Comparison of ENCODE assay signal across 26 cellular contexts in the genomic region with DNA sequence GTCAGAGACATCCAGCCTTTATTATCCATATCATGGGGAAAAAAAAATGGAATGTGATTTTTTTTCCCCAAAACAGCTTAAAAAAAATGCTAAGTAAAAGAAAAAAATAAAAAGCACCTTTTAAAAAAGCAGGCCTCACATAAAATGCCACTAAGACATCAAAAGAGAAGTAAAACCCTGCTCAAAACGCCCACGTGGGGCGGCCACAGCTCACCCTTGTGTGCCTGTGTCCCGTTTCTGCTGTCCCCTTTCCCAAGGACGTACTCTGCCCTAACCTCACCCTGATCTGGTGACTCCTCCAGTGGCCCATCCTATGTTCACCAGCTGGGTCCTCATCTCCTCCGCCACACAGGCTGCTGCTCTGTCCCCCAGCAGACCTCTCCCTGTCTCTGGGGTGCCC.
"Had no signal": no experiment of that assay in that cellular context is flagged by ENCODE, and none has a peak within 500 bp of the region (broad histone marks: within the 10 kb centered on the region; RNA-seq: fewer than 3 reads in every experiment).

No MANE protein-coding gene starts in this region.

- H3K4me3 Mint-ChIP-seq: activated CD4-positive, alpha-beta memory T cell treated with anti-CD3 and anti-CD28 coated beads for 36 hours; activated CD4-positive, alpha-beta T cell treated with anti-CD3 and anti-CD28 coated beads, Interleukin-2, amount 10 ng/mL, durations not matched to agents 7 days and 5 days; activated naive CD8-positive, alpha-beta T cell treated with anti-CD3 and anti-CD28 coated beads, Interleukin-2, amount 50 U/mL, for 24 hours; activated T-cell treated with anti-CD3 and anti-CD28 coated beads, Interleukin-2, amount 50 U/mL, for 4 hours had no signal

- H3K9me3 ChIP-seq: SJCRH30, SK-N-SH had no signal

- DNase-seq: activated CD4-positive, alpha-beta memory T cell treated with anti-CD3 and anti-CD28 coated beads for 36 hours; activated CD4-positive, alpha-beta T cell treated with anti-CD3 and anti-CD28 coated beads, Interleukin-2, amount 10 ng/mL, durations not matched to agents 7 days and 5 days; activated CD4-positive, CD25-positive, alpha-beta regulatory T cell; activated effector memory CD4-positive, alpha-beta T cell treated with anti-CD3 and anti-CD28 coated beads, Interleukin-2, amount 50 U/mL, for 16 hours; activated naive CD4-positive, alpha-beta T cell treated with Interleukin-2 at 50 U/mL for 16 hours; activated naive CD8-positive, alpha-beta T cell treated with anti-CD3 and anti-CD28 coated beads, Interleukin-2, amount 50 U/mL, for 24 hours; activated T-cell treated with anti-CD3 and anti-CD28 coated beads, Interleukin-2, amount 50 U/mL, for 4 hours; amniotic stem cell; brain microvascular endothelial cell; NCI-H1048; NCI-H146; NCI-H187 treated with DMSO at 0.1 percent for 48 hours; NCI-H2081 treated with DMSO at 0.1 percent for 48 hours; NCI-H446; NCI-H524; NCI-H748 treated with DMSO at 0.1 percent for 48 hours; OCI-M1; RPMI8226; SJCRH30; SK-N-SH; T-helper 1 cell had no signal

- H3K27ac Mint-ChIP-seq: activated CD4-positive, alpha-beta memory T cell treated with anti-CD3 and anti-CD28 coated beads for 36 hours; activated CD4-positive, alpha-beta T cell treated with anti-CD3 and anti-CD28 coated beads, Interleukin-2, amount 10 ng/mL, durations not matched to agents 7 days and 5 days; activated naive CD8-positive, alpha-beta T cell treated with anti-CD3 and anti-CD28 coated beads, Interleukin-2, amount 50 U/mL, for 24 hours had no signal

- H3K4me1 Mint-ChIP-seq: activated CD4-positive, alpha-beta T cell treated with anti-CD3 and anti-CD28 coated beads, Interleukin-2, amount 10 ng/mL, durations not matched to agents 7 days and 5 days; activated naive CD8-positive, alpha-beta T cell treated with anti-CD3 and anti-CD28 coated beads, Interleukin-2, amount 50 U/mL, for 24 hours had no signal

- H3K36me3 Mint-ChIP-seq: activated CD4-positive, alpha-beta memory T cell treated with anti-CD3 and anti-CD28 coated beads for 36 hours; activated naive CD4-positive, alpha-beta T cell treated with anti-CD3 and anti-CD28 coated beads, Interleukin-2, amount 50 U/mL, for 72 hours had no signal

- H3K9me3 Mint-ChIP-seq: activated CD4-positive, alpha-beta memory T cell treated with anti-CD3 and anti-CD28 coated beads for 36 hours; activated CD4-positive, alpha-beta T cell treated with anti-CD3 and anti-CD28 coated beads, Interleukin-2, amount 10 ng/mL, durations not matched to agents 7 days and 5 days; activated naive CD4-positive, alpha-beta T cell treated with anti-CD3 and anti-CD28 coated beads, Interleukin-2, amount 50 U/mL, for 72 hours; activated naive CD8-positive, alpha-beta T cell treated with anti-CD3 and anti-CD28 coated beads, Interleukin-2, amount 50 U/mL, for 24 hours; activated T-cell treated with anti-CD3 and anti-CD28 coated beads, Interleukin-2, amount 50 U/mL, for 4 hours had no signal

- H3K9ac ChIP-seq: SK-N-SH had no signal

- H3K4me1 ChIP-seq: SJCRH30 had no signal

- H3K27ac ChIP-seq: brain microvascular endothelial cell, cardiac muscle cell, SJCRH30, VCaP had no signal

- H3K27me3 Mint-ChIP-seq: activated naive CD8-positive, alpha-beta T cell treated with anti-CD3 and anti-CD28 coated beads, Interleukin-2, amount 50 U/mL, for 24 hours had no signal

- H3K4me3 ChIP-seq: cardiac muscle cell, SJCRH30 had no signal

- H3K27me3 ChIP-seq: brain microvascular endothelial cell, cardiac muscle cell, SJCRH30 had no signal

- ATAC-seq: activated naive CD4-positive, alpha-beta T cell treated with anti-CD3 and anti-CD28 coated beads, Interleukin-2, amount 50 U/mL, for 72 hours; activated naive CD8-positive, alpha-beta T cell treated with anti-CD3 and anti-CD28 coated beads, Interleukin-2, amount 50 U/mL, for 24 hours; activated T-cell treated with anti-CD3 and anti-CD28 coated beads, Interleukin-2, amount 50 U/mL, for 4 hours; Panc1; Right ventricle myocardium inferior had no signal

- H3K36me3 ChIP-seq: brain microvascular endothelial cell, cardiac muscle cell, SJCRH30 had no signal
